ENCODE assay signal across 22 cellular contexts in the genomic region with DNA sequence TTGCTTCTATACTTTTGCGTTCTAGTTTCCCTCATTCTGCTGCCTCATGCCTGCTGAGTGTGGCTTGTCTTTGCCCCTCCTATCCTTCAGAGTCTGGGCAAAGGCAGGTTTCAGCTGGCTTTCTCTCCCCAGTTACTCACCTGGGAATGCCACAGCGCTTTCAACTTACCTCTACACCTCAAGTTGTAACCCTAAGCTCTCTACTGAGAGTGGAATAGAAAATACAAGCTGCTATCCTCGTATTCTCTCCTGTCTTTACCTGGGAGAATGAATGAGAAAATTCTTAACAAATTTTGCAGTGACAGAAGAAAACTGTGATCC.
"Had no signal": no experiment of that assay in that cellular context is flagged by ENCODE, and none has a peak within 500 bp of the region (broad histone marks: within the 10 kb centered on the region; RNA-seq: fewer than 3 reads in every experiment).

No MANE protein-coding gene starts in this region.

- H3K4me1 ChIP-seq: gastroesophageal sphincter, psoas muscle, transverse colon, uterus had no signal

- H3K27ac ChIP-seq: gastroesophageal sphincter, heart left ventricle, ovary, psoas muscle, transverse colon, uterus, WERI-Rb-1 had no signal

- ATAC-seq: activated T-cell treated with anti-CD3 and anti-CD28 coated beads, Interleukin-2, amount 50 U/mL, for 72 hours; gastroesophageal sphincter; heart left ventricle; left ventricle myocardium superior; mucosa of descending colon; psoas muscle; right cardiac atrium; stimulated activated naive CD8-positive, alpha-beta T cell treated with anti-CD3 and anti-CD28 coated beads, Interleukin-15, Interleukin-2, amounts not matched to agents 100 U/mL and 50 U/mL, for 24 hours had no signal

- DNase-seq: activated CD4-positive, alpha-beta T cell treated with anti-CD3 and anti-CD28 coated beads for 1 hour; activated CD4-positive, alpha-beta T cell treated with anti-CD3 and anti-CD28 coated beads, Interleukin-2, amount 50 U/mL, for 4 hours; activated effector memory CD4-positive, alpha-beta T cell treated with anti-CD3 and anti-CD28 coated beads, Interleukin-2, amount 50 U/mL, for 16 hours; activated naive CD4-positive, alpha-beta T cell treated with anti-CD3 and anti-CD28 coated beads, Interleukin-2, amount 50 U/mL, for 16 hours; activated T-cell treated with anti-CD3 and anti-CD28 coated beads, Interleukin-2, amount 50 U/mL, for 72 hours; aorta; effector CD8-positive, alpha-beta T cell; heart left ventricle; kidney glomerular epithelial cell; left ventricle myocardium superior; mucosa of descending colon; naive B cell; ovary; psoas muscle; right cardiac atrium; stimulated activated naive CD8-positive, alpha-beta T cell treated with anti-CD3 and anti-CD28 coated beads, Interleukin-15, Interleukin-2, amounts not matched to agents 100 U/mL and 50 U/mL, for 24 hours; substantia nigra; T-helper 2 cell; transverse colon; uterus had no signal

- H3K9me3 ChIP-seq: gastroesophageal sphincter, mucosa of descending colon, ovary, psoas muscle, transverse colon, uterus had no signal

- H3K4me3 ChIP-seq: gastroesophageal sphincter, heart left ventricle, mucosa of descending colon, ovary, psoas muscle, transverse colon, uterus had no signal

- H3K36me3 ChIP-seq: gastroesophageal sphincter, heart left ventricle, ovary, transverse colon, uterus, WERI-Rb-1 had no signal

- H3K27me3 ChIP-seq: gastroesophageal sphincter, heart left ventricle, ovary, uterus had no signal
